ENCODE assay signal across 8 cellular contexts in genomic region chr10:110414563-110415309, GRCh38.
DNase-seq lines count a peak whose midpoint lies in the region; ATAC-seq and TF ChIP-seq lines count a peak whose summit lies in the region.

No MANE protein-coding gene starts in this region.

- peak; percentile 77 for DNase-seq in GM13977 (ENCODE audit: low spot score)
- peak; percentile 84 for DNase-seq in NCI-H226
- DNase-seq in activated T-cell treated with anti-CD3 and anti-CD28 coated beads for 48 hours (ENCODE audit: low read depth) = peak; percentile 81
- no peak for DNase-seq in hepatocyte (ENCODE audit: low spot score)
- peak; percentile 78 for DNase-seq in stimulated activated CD8-positive, alpha-beta memory T cell treated with anti-CD3 and anti-CD28 coated beads, Interleukin-4, amount 100 ng/mL, for 24 hours (ENCODE audit: low read depth)
- DNase-seq in superior temporal gyrus (ENCODE audit: extremely low spot score) = no peak
- no peak for DNase-seq in NCI-H1105 (lab: John Stamatoyannopoulos, UW)

- TF ChIP-seq CTCF in GM13977 (IDR thresholded peaks at IDR 0.05; ENCODE audit: extremely low read depth, insufficient read depth, missing control alignments) = no peak
- no peak for TF ChIP-seq CTCF in hepatocyte (IDR thresholded peaks at IDR 0.05; ENCODE audit: poor library complexity)

- H3K4me2 ChIP-seq in hepatocyte = no peak overlapping the region

- no peak overlapping the region for H2AFZ ChIP-seq in hepatocyte

- in situ Hi-C loops in GM13977 (cut with MboI; ENCODE audit: low pct_unique_long_range_greater_than_20kb, low sequenced_read_pairs, unreplicated experiment) = loop anchor here (5.0 kb wide), 1 partner anchor 88 kb away; no protein-coding TSS in a partner anchor

- H3K4me1 ChIP-seq in hepatocyte (ENCODE audit: insufficient read depth) = peaks cover 30% of the 10 kb centered on the region

- no peaks in the 10 kb centered on the region for H3K27me3 ChIP-seq in hepatocyte

- 81% methylated on average over 10 of the region's 10 CpGs for WGBS in hepatocyte (ENCODE audit: low lambda C conversion rate, missing lambda C conversion rate)

- peak overlapping the region; percentile 38 for H3K27ac ChIP-seq in hepatocyte

- H3K36me3 ChIP-seq in hepatocyte (replicated peaks; ENCODE audit: insufficient read depth, low read depth) = no peaks in the 10 kb centered on the region

- ATAC-seq in HG02610 (IDR thresholded peaks at IDR 0.05; ENCODE audit: unreplicated experiment) = peak; percentile 73

- H3K9me3 ChIP-seq in hepatocyte (ENCODE audit: low read depth) = no peaks in the 10 kb centered on the region

- no peaks in the 10 kb centered on the region for H3K9me2 ChIP-seq in hepatocyte (replicated peaks; ENCODE audit: insufficient read depth)

- no peak overlapping the region for H3K4me3 ChIP-seq in hepatocyte

- no peaks in the 10 kb centered on the region for H4K20me1 ChIP-seq in hepatocyte (ENCODE audit: insufficient read depth, poor library complexity, severe bottlenecking)

- no peaks in the 10 kb centered on the region for H3K79me2 ChIP-seq in hepatocyte

Comparison
In these comparisons a context has a peak if more than half of its experiments do, and no peak if none do; other contexts are left out.
1. DNase-seq: peak in GM13977 (single experiment), NCI-H226 (single experiment), activated T-cell treated with anti-CD3 and anti-CD28 coated beads for 48 hours (single experiment) and stimulated activated CD8-positive, alpha-beta memory T cell treated with anti-CD3 and anti-CD28 coated beads, Interleukin-4, amount 100 ng/mL, for 24 hours (single experiment); none in hepatocyte (single experiment), superior temporal gyrus (single experiment) and NCI-H1105 (single experiment).